1 cellular context compared by ENCODE assay signal in the genomic region with DNA sequence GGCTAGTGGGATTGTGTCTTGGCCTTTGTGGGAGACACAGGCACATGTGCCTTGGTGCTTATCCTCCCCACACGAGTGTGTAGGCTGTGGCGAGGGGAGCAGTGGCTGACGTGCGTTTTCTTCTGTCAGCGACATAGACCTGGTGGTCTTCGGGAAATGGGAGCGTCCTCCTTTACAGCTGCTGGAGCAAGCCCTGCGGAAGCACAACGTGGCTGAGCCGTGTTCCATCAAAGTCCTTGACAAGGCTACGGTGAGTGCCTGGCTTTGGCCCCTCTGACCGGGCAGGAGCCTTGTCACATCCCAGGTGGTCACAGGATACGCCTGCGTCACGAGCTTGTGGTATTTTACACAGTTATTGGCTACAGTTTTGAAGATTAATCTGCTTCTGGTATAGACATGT.
TF ChIP-seq lines count a peak whose summit lies in the region.

No MANE protein-coding gene starts in this region.

TF ChIP-seq in GM12878, 131 proteins besides CTCF, POLR2A, EP300 and RAD21:
- TF ChIP-seq POU2F2 (IDR thresholded peaks at IDR 0.05; ENCODE audit: borderline replicate concordance, low read depth, low read length) (no peak), E4F1 (IDR thresholded peaks at IDR 0.05; ENCODE audit: borderline replicate concordance, partially characterized antibody) (no peak), CREB1 (IDR thresholded peaks at IDR 0.05; ENCODE audit: low read depth) (no peak), MEF2B (IDR thresholded peaks at IDR 0.05; ENCODE audit: partially characterized antibody, poor library complexity, severe bottlenecking) (no peak), KAT2A (conservative IDR thresholded peaks at IDR 0.05; ENCODE audit: control insufficient read depth, low read depth, low read length) (no peak), HDAC6 (IDR thresholded peaks at IDR 0.05; ENCODE audit: unreplicated experiment) (no peak), ESRRA (IDR thresholded peaks at IDR 0.05; ENCODE audit: low read length) (no peak), KLF5 (IDR thresholded peaks at IDR 0.05; ENCODE audit: partially characterized antibody) (no peak), ZNF24 (IDR thresholded peaks at IDR 0.05) (no peak), RB1 (IDR thresholded peaks at IDR 0.05; ENCODE audit: borderline replicate concordance) (no peak), CHD2 (IDR thresholded peaks at IDR 0.05; ENCODE audit: borderline replicate concordance, low read depth, low read length) (no peak)
- TF ChIP-seq, protein P1, sequence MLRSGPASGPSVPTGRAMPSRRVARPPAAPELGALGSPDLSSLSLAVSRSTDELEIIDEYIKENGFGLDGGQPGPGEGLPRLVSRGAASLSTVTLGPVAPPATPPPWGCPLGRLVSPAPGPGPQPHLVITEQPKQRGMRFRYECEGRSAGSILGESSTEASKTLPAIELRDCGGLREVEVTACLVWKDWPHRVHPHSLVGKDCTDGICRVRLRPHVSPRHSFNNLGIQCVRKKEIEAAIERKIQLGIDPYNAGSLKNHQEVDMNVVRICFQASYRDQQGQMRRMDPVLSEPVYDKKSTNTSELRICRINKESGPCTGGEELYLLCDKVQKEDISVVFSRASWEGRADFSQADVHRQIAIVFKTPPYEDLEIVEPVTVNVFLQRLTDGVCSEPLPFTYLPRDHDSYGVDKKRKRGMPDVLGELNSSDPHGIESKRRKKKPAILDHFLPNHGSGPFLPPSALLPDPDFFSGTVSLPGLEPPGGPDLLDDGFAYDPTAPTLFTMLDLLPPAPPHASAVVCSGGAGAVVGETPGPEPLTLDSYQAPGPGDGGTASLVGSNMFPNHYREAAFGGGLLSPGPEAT (IDR thresholded peaks at IDR 0.05; ENCODE audit: low read depth): no peak
- TF ChIP-seq, protein P2, sequence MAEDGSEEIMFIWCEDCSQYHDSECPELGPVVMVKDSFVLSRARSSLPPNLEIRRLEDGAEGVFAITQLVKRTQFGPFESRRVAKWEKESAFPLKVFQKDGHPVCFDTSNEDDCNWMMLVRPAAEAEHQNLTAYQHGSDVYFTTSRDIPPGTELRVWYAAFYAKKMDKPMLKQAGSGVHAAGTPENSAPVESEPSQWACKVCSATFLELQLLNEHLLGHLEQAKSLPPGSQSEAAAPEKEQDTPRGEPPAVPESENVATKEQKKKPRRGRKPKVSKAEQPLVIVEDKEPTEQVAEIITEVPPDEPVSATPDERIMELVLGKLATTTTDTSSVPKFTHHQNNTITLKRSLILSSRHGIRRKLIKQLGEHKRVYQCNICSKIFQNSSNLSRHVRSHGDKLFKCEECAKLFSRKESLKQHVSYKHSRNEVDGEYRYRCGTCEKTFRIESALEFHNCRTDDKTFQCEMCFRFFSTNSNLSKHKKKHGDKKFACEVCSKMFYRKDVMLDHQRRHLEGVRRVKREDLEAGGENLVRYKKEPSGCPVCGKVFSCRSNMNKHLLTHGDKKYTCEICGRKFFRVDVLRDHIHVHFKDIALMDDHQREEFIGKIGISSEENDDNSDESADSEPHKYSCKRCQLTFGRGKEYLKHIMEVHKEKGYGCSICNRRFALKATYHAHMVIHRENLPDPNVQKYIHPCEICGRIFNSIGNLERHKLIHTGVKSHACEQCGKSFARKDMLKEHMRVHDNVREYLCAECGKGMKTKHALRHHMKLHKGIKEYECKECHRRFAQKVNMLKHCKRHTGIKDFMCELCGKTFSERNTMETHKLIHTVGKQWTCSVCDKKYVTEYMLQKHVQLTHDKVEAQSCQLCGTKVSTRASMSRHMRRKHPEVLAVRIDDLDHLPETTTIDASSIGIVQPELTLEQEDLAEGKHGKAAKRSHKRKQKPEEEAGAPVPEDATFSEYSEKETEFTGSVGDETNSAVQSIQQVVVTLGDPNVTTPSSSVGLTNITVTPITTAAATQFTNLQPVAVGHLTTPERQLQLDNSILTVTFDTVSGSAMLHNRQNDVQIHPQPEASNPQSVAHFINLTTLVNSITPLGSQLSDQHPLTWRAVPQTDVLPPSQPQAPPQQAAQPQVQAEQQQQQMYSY (CRISPR knock-in tag; IDR thresholded peaks at IDR 0.05): no peak
